Comparison of ENCODE assay signal across 1 cellular context in genomic region chr17:78380370-78380769, GRCh38.
TF ChIP-seq lines count a peak whose summit lies in the region.

No MANE protein-coding gene starts in this region.

TF ChIP-seq in endothelial cell of umbilical vein, 7 proteins besides CTCF, POLR2A, EP300 and RAD21:
- TF ChIP-seq MAX (IDR thresholded peaks at IDR 0.05; ENCODE audit: insufficient read depth, insufficient read length) (no peak), EZH2 (IDR thresholded peaks at IDR 0.05; ENCODE audit: borderline replicate concordance, low read depth, low read length, severe bottlenecking) (no peak), FOS (IDR thresholded peaks at IDR 0.05; ENCODE audit: borderline replicate concordance, insufficient read depth, low read length) (no peak), MYC (IDR thresholded peaks at IDR 0.05; ENCODE audit: low read depth, low read length) (no peak), GATA2 (IDR thresholded peaks at IDR 0.05; ENCODE audit: insufficient read depth, insufficient read length, low read depth, low read length) (no peak), JUN (IDR thresholded peaks at IDR 0.05; ENCODE audit: borderline replicate concordance, insufficient read depth, insufficient read length, low read depth) (no peak), POLR2AphosphoS5 (IDR thresholded peaks at IDR 0.05; ENCODE audit: insufficient read depth, low read depth, low read length) (no peak)
